ENCODE assay signal across 1 cellular context in the genomic region with DNA sequence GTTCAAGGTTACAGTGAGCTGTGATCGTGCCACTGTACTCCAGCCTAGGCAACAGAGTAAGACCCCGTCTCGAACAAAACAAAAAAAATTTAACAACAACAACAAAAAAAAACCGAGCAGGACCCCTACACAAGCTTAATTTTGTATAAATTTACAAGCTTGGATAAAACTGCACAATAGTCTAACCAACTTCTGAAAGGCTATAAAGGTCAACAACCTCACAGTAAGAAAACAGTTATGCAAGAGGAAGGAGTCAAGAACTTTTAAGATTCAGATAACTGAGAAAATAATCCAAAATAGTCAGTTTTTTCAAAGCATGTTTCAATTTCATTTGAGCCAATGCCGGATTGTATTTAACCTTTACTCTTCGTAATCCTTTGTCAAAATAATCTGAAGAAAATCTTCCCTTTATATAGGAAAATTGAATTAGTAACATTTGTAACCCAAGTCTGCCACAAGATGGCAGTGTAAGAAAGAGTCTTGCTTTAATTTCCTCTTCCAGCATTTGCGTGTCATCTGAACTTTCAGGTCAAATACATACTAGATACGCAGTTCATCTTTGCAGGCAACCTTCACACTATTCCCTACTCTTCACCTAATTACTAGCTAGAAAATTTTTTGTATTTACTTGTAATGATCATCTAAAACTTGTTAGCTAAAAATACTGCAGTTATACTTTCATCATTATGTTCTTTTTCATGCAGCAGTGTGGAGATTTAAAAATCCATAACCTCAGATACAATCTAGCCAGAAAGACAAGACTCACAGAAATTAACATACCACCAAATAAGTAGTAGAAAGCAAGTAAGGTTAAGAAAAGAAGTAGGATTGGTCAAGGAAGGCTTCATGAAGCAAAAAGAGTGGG.
TF ChIP-seq lines count a peak whose summit lies in the region.

No MANE protein-coding gene starts in this region.

TF ChIP-seq in HEK293, 187 proteins besides CTCF, POLR2A, EP300 and RAD21 (continued from another document):
- TF ChIP-seq, protein P1, sequence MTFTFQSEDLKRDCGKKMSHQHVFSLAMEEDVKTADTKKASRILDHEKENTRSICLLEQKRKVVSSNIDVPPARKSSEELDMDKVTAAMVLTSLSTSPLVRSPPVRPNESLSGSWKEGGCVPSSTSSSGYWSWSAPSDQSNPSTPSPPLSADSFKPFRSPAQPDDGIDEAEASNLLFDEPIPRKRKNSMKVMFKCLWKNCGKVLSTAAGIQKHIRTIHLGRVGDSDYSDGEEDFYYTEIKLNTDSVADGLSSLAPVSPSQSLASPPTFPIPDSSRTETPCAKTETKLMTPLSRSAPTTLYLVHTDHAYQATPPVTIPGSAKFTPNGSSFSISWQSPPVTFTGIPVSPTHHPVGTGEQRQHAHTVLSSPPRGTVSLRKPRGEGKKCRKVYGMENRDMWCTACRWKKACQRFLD (tag by site-specific recombination; IDR thresholded peaks at IDR 0.05): no peak
- TF ChIP-seq ZNF629 (tag by site-specific recombination; IDR thresholded peaks at IDR 0.05) (0 out of 2 replicates have a peak, but pooled peaks have one; percentile 11), ZNF571 (tag by site-specific recombination; IDR thresholded peaks at IDR 0.05) (no peak), ZNF600 (tag by site-specific recombination; IDR thresholded peaks at IDR 0.05) (peak; percentile 67), ZNF776 (tag by site-specific recombination; IDR thresholded peaks at IDR 0.05; ENCODE audit: borderline replicate concordance) (no peak), HOXC10 (CRISPR knock-in tag; IDR thresholded peaks at IDR 0.05) (no peak), ZNF132 (tag by site-specific recombination; IDR thresholded peaks at IDR 0.05; ENCODE audit: borderline replicate concordance) (no peak)
- TF ChIP-seq, protein P2, sequence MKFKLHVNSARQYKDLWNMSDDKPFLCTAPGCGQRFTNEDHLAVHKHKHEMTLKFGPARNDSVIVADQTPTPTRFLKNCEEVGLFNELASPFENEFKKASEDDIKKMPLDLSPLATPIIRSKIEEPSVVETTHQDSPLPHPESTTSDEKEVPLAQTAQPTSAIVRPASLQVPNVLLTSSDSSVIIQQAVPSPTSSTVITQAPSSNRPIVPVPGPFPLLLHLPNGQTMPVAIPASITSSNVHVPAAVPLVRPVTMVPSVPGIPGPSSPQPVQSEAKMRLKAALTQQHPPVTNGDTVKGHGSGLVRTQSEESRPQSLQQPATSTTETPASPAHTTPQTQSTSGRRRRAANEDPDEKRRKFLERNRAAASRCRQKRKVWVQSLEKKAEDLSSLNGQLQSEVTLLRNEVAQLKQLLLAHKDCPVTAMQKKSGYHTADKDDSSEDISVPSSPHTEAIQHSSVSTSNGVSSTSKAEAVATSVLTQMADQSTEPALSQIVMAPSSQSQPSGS (tag by site-specific recombination; IDR thresholded peaks at IDR 0.05; ENCODE audit: low read depth): no peak
- TF ChIP-seq, protein P3, sequence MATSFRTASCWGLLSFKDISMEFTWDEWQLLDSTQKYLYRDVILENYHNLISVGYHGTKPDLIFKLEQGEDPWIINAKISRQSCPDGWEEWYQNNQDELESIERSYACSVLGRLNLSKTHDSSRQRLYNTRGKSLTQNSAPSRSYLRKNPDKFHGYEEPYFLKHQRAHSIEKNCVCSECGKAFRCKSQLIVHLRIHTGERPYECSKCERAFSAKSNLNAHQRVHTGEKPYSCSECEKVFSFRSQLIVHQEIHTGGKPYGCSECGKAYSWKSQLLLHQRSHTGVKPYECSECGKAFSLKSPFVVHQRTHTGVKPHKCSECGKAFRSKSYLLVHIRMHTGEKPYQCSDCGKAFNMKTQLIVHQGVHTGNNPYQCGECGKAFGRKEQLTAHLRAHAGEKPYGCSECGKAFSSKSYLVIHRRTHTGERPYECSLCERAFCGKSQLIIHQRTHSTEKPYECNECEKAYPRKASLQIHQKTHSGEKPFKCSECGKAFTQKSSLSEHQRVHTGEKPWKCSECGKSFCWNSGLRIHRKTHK (tag by site-specific recombination; IDR thresholded peaks at IDR 0.05): no peak
